27 cellular contexts compared by ENCODE assay signal in genomic region chr12:107081778-107082177, GRCh38.
"Had no signal": no experiment of that assay in that cellular context is flagged by ENCODE, and none has a peak within 500 bp of the region (broad histone marks: within the 10 kb centered on the region; RNA-seq: fewer than 3 reads in every experiment).

No MANE protein-coding gene starts in this region.

- H3K36me3 ChIP-seq: stomach, suprapubic skin, thoracic aorta, thyroid gland, tibial artery, transverse colon, upper lobe of left lung, upper lobe of right lung, uterus, vagina had no signal

- H3K27ac ChIP-seq: stomach, suprapubic skin, thoracic aorta, thyroid gland, tibial artery, tibial nerve, transverse colon, upper lobe of left lung, upper lobe of right lung, uterus, vagina had no signal

- FAIRE-seq: urothelium cell line had no signal

- H3K9me3 ChIP-seq: stomach, testis, thoracic aorta, thyroid gland, transverse colon, upper lobe of left lung, upper lobe of right lung, uterus had no signal

- H3K4me3 ChIP-seq: stomach, suprapubic skin, testis, thoracic aorta, thyroid gland, tibial artery, tibial nerve, transverse colon, upper lobe of left lung, upper lobe of right lung, uterus, vagina had no signal

- DNase-seq: stimulated activated CD4-positive, alpha-beta T cell treated with anti-CD3 and anti-CD28 coated beads, Interleukin-2, amount 100 ng/mL, for 48 hours; stimulated activated CD4-positive, alpha-beta T cell treated with anti-CD3 and anti-CD28 coated beads, Interleukin-4, amount 100 ng/mL, for 1 hour; stimulated activated CD4-positive, alpha-beta T cell treated with anti-CD3 and anti-CD28 coated beads, Interleukin-4, amount 100 ng/mL, for 24 hours; stimulated activated CD4-positive, alpha-beta T cell treated with anti-CD3 and anti-CD28 coated beads, Interleukin-4, amount 100 ng/mL, for 4 hours; stimulated activated CD8-positive, alpha-beta memory T cell treated with anti-CD3 and anti-CD28 coated beads, Interleukin-4, amount 100 ng/mL, for 48 hours; stimulated activated naive B cell treated with anti-CD40 and anti-IgM and Interleukin-4, amounts not matched to agents 10 μg/mL and 1 μg/mL and 100 μg/mL, for 72 hours; stimulated activated naive CD4-positive, alpha-beta T cell; stimulated activated naive CD4-positive, alpha-beta T cell treated with Interleukin-2 at 50 U/mL for 16 hours; stimulated activated naive CD8-positive, alpha-beta T cell treated with anti-CD3 and anti-CD28 coated beads, Interleukin-15, amount 100 ng/mL, for 72 hours; stimulated activated naive CD8-positive, alpha-beta T cell treated with anti-CD3 and anti-CD28 coated beads, Interleukin-15, Interleukin-2, amounts not matched to agents 100 U/mL and 50 U/mL, for 24 hours; stomach; substantia nigra; testis; thyroid gland; tibial artery; transverse colon; trophoblast cell; upper lobe of left lung; upper lobe of right lung; uterus had no signal

- H3K27me3 ChIP-seq: stomach, suprapubic skin, testis, thyroid gland, tibial artery, tibial nerve, transverse colon, upper lobe of left lung, upper lobe of right lung, uterus, vagina had no signal

- H3K4me1 ChIP-seq: uterus had no signal

- ATAC-seq: stimulated activated effector memory CD8-positive, alpha-beta T cell treated with anti-CD3 and anti-CD28 coated beads, Interleukin-12 subunit alpha, Interleukin-12 subunit beta, amount 100 ng/mL, for 72 hours; stimulated activated memory B cell treated with anti-CD40 and anti-IgM and Interleukin-4, amounts not matched to agents 10 μg/mL and 1 μg/mL and 100 μg/mL, for 72 hours; stimulated activated naive B cell treated with anti-CD40 and anti-IgM and Interleukin-4, amounts not matched to agents 10 μg/mL and 1 μg/mL and 100 μg/mL, for 72 hours; stimulated activated naive CD8-positive, alpha-beta T cell treated with anti-CD3 and anti-CD28 coated beads, Interleukin-15, amount 100 ng/mL, for 72 hours; stimulated activated naive CD8-positive, alpha-beta T cell treated with anti-CD3 and anti-CD28 coated beads, Interleukin-15, Interleukin-2, amounts not matched to agents 100 U/mL and 50 U/mL, for 24 hours; upper lobe of right lung had no signal
